ENCODE assay signal across 13 cellular contexts in genomic region chr14:45716506-45716905, GRCh38.
DNase-seq lines count a peak whose midpoint lies in the region; ATAC-seq and TF ChIP-seq lines count a peak whose summit lies in the region.
"Had no signal": no experiment of that assay in that cellular context is flagged by ENCODE, and none has a peak within 500 bp of the region (broad histone marks: within the 10 kb centered on the region; RNA-seq: fewer than 3 reads in every experiment).

No MANE protein-coding gene starts in this region.

- H3K4me3 Mint-ChIP-seq in endothelial cell (ENCODE audit: unreplicated experiment) (no peak overlapping the region), T-helper 17 cell (no peak overlapping the region)
- H3K4me3 Mint-ChIP-seq: activated CD4-positive, alpha-beta T cell treated with anti-CD3 and anti-CD28 coated beads for 36 hours had no signal

- no peak overlapping the region for H3K4me3 ChIP-seq in retinal pigment epithelial cell (ENCODE audit: low read length)
- H3K4me3 ChIP-seq: coronary artery, K562, tibial artery had no signal

- peak; percentile 1 for DNase-seq in NCI-H146 treated with DMSO at 0.1 percent for 48 hours (lab: John Stamatoyannopoulos, UW; ENCODE audit: unreplicated experiment)
- DNase-seq in NCI-H146 (lab: John Stamatoyannopoulos, UW): no peak
- peak; percentile 7 for DNase-seq in NCI-H2171 treated with DMSO at 0.1 percent for 48 hours (lab: John Stamatoyannopoulos, UW)
- DNase-seq in endothelial cell (ENCODE audit: low spot score): peak; percentile 9
- DNase-seq in retinal pigment epithelial cell (ENCODE audit: low read depth): no peak
- DNase-seq in stimulated activated CD4-positive, alpha-beta T cell treated with anti-CD3 and anti-CD28 coated beads, Interleukin-2, amount 100 ng/mL, for 24 hours: no peak
- no peak for DNase-seq in T-helper 17 cell
- DNase-seq in omental fat pad (ENCODE audit: low spot score): no peak
- DNase-seq: ACHN; activated CD4-positive, alpha-beta T cell treated with anti-CD3 and anti-CD28 coated beads for 36 hours; tibial artery had no signal

- H3K27ac Mint-ChIP-seq in endothelial cell (ENCODE audit: unreplicated experiment) (no peak overlapping the region), T-helper 17 cell (no peak overlapping the region)
- H3K27ac Mint-ChIP-seq: activated CD4-positive, alpha-beta T cell treated with anti-CD3 and anti-CD28 coated beads for 36 hours had no signal

- peak; percentile 62 for TF ChIP-seq CTCF in endothelial cell (IDR thresholded peaks at IDR 0.05; ENCODE audit: unreplicated experiment)
- peak; percentile 29 for TF ChIP-seq CTCF in retinal pigment epithelial cell (conservative IDR thresholded peaks at IDR 0.05; ENCODE audit: low read depth, low read length)
- TF ChIP-seq CTCF in omental fat pad (IDR thresholded peaks at IDR 0.05): no peak

- H3K27me3 Mint-ChIP-seq in endothelial cell (ENCODE audit: unreplicated experiment): no peaks in the 10 kb centered on the region
- H3K27me3 Mint-ChIP-seq in T-helper 17 cell: no peaks in the 10 kb centered on the region
- H3K27me3 Mint-ChIP-seq: activated CD4-positive, alpha-beta T cell treated with anti-CD3 and anti-CD28 coated beads for 36 hours had no signal

- H3K9me3 Mint-ChIP-seq in endothelial cell (ENCODE audit: unreplicated experiment): no peaks in the 10 kb centered on the region

- ATAC-seq in T-helper 17 cell (no peak), omental fat pad (ENCODE audit: low FRiP score) (no peak)
- ATAC-seq: activated CD4-positive, alpha-beta T cell treated with anti-CD3 and anti-CD28 coated beads for 36 hours; K562 had no signal

- H3K9me3 ChIP-seq in T-helper 17 cell (ENCODE audit: control insufficient read depth, low read length, poor library complexity, severe bottlenecking): no peaks in the 10 kb centered on the region
- H3K9me3 ChIP-seq: tibial artery had no signal

- H3K4me1 Mint-ChIP-seq in endothelial cell (ENCODE audit: unreplicated experiment): peaks cover 11% of the 10 kb centered on the region
- H3K4me1 Mint-ChIP-seq in T-helper 17 cell: no peaks in the 10 kb centered on the region
- H3K4me1 Mint-ChIP-seq: activated CD4-positive, alpha-beta T cell treated with anti-CD3 and anti-CD28 coated beads for 36 hours had no signal

- H3K36me3 Mint-ChIP-seq in endothelial cell (ENCODE audit: low read depth, unreplicated experiment): no peaks in the 10 kb centered on the region
- H3K36me3 Mint-ChIP-seq in T-helper 17 cell (ENCODE audit: low read depth): no peaks in the 10 kb centered on the region

Comparison
In these comparisons a context has a peak if more than half of its experiments do, and no peak if none do; other contexts are left out.
1. DNase-seq: peak in NCI-H146 treated with DMSO at 0.1 percent for 48 hours (single experiment), NCI-H2171 treated with DMSO at 0.1 percent for 48 hours (single experiment) and endothelial cell (single experiment); none in NCI-H146 (single experiment), retinal pigment epithelial cell (single experiment), stimulated activated CD4-positive, alpha-beta T cell treated with anti-CD3 and anti-CD28 coated beads, Interleukin-2, amount 100 ng/mL, for 24 hours (0 of 2), T-helper 17 cell (0 of 3) and omental fat pad (single experiment).
2. CTCF ChIP-seq: peak in endothelial cell (single experiment) and retinal pigment epithelial cell (single experiment); none in omental fat pad (0 of 3).